ENCODE assay signal across 8 cellular contexts in the genomic region with DNA sequence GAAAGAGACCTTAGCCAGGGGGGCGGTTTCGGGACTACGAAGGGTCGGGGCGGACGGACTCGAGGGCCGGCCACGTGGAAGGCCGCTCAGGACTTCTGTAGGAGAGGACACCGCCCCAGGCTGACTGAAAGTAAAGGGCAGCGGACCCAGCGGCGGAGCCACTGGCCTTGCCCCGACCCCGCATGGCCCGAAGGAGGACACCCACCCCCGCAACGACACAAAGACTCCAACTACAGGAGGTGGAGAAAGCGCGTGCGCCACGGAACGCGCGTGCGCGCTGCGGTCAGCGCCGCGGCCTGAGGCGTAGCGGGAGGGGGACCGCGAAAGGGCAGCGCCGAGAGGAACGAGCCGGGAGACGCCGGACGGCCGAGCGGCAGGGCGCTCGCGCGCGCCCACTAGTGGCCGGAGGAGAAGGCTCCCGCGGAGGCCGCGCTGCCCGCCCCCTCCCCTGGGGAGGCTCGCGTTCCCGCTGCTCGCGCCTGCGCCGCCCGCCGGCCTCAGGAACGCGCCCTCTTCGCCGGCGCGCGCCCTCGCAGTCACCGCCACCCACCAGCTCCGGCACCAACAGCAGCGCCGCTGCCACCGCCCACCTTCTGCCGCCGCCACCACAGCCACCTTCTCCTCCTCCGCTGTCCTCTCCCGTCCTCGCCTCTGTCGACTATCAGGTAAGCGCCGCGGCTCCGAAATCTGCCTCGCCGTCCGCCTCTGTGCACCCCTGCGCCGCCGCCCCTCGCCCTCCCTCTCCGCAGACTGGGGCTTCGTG. TPM values are rescaled to one million over a fixed set of nuclear protein-coding genes. Genes with fewer than 3 reads are reported as not detected.
DNase-seq lines count a peak whose midpoint lies in the region; ATAC-seq and FAIRE-seq lines count a peak whose summit lies in the region.

A gene (plus strand): TSS at position 533 of the 763 bp plus-strand sequence. CDS start 67,784 bp downstream, outside the sequence.

- no peaks in the 10 kb centered on the region for H3K36me3 Mint-ChIP-seq in immature natural killer cell

- no peaks in the 10 kb centered on the region for H3K36me3 ChIP-seq in small intestine (ENCODE audit: control insufficient read depth in 2 of 2, insufficient read depth in 2 of 2, low read length in 2 of 2)

- peaks cover 12 to 24% (median 19%) of the 10 kb centered on the region in 3 donors for H3K27me3 Mint-ChIP-seq in immature natural killer cell (ENCODE audit: low read depth in 3 of 3)

- peak within 1 kb of the TSS in 5 of 6 donors; percentile 29 to 67 (median 58) for H3K27ac Mint-ChIP-seq in immature natural killer cell

- peaks cover 9 to 10% of the 10 kb centered on the region in 2 donors for H3K4me1 Mint-ChIP-seq in immature natural killer cell

- no peak for FAIRE-seq in small intestine (lab: Jason Lieb, UNC)

- peak within 1 kb of the TSS in 1 of 2 donors; percentile 32 for H3K27ac ChIP-seq in small intestine (ENCODE audit: low read depth in 1 of 2, low read length in 1 of 2)

- H3K9me3 ChIP-seq in small intestine (ENCODE audit: control insufficient read depth, low read depth) = no peaks in the 10 kb centered on the region

- DNase-seq in GM04503 (ENCODE audit: low read depth) = peak; percentile 54
- DNase-seq in NCI-H2171 treated with DMSO at 0.1 percent for 48 hours (lab: John Stamatoyannopoulos, UW) = peak; percentile 91
- DNase-seq in activated CD4-positive, CD25-positive, alpha-beta regulatory T cell (lab: John Stamatoyannopoulos, UW) = peak; percentile 56 to 64 (median 59)
- DNase-seq in central memory CD4-positive, alpha-beta T cell = peak; percentile 77
- peak; percentile 85 to 89 (median 87) for DNase-seq in immature natural killer cell
- DNase-seq in small intestine = peak; percentile 77

- peaks cover 19 to 20% of the 10 kb centered on the region in 2 donors for H3K27me3 ChIP-seq in small intestine (ENCODE audit: control insufficient read depth in 2 of 2, insufficient read depth in 2 of 2, low read length in 2 of 2)

- H3K9me3 Mint-ChIP-seq in immature natural killer cell = no peaks in the 10 kb centered on the region

- H3K4me3 Mint-ChIP-seq in immature natural killer cell = peak within 1 kb of the TSS; percentile 82 to 92 (median 87)

- peak within 1 kb of the TSS; percentile 54 to 57 for H3K4me3 ChIP-seq in small intestine (ENCODE audit: low read depth in 1 of 2, low read length in 2 of 2)

- H3K4me1 ChIP-seq in small intestine (ENCODE audit: control insufficient read depth in 2 of 2, insufficient read depth in 1 of 2, low read depth in 1 of 2, low read length in 1 of 2) = peaks cover 0 to 2% of the 10 kb centered on the region in 2 donors

- WGBS in small intestine, 3 donors = 2 to 4% (median 3%) methylated on average over 46 to 97 of the region's 97 CpGs

- ATAC-seq in HG03045 (IDR thresholded peaks at IDR 0.05; ENCODE audit: unreplicated experiment) (peak; percentile 58), HG03025 (IDR thresholded peaks at IDR 0.05; ENCODE audit: low FRiP score, unreplicated experiment) (no peak)

RNA-seq across cellular contexts. Expression of the gene that starts here (rescaled TPM):
- polyA plus RNA-seq in immature natural killer cell = under 1 TPM in 1 of 3 donors, not detected in 2; 0.40 TPM
- polyA plus RNA-seq in small intestine = 1 to 10 TPM in 1 of 3 donors, under 1 TPM in 1, not detected in 1; 0.54 to 6.0 TPM

Comparison
In these comparisons a context has a peak if more than half of its experiments do, and no peak if none do; other contexts are left out.
1. Peak in DNase-seq in immature natural killer cell; RNA of the gene not detected or under 1 TPM.